Comparison of ENCODE assay signal across 8 cellular contexts in genomic region chr4:102299708-102300107, GRCh38. TPM values are rescaled to one million over a fixed set of nuclear protein-coding genes. Genes with fewer than 3 reads are reported as not detected.
DNase-seq lines count a peak whose midpoint lies in the region; ATAC-seq, FAIRE-seq and TF ChIP-seq lines count a peak whose summit lies in the region.

No MANE protein-coding gene starts in this region.

- H3K4me1 ChIP-seq in DND-41 (ENCODE audit: insufficient read depth, low read length), result no peaks in the 10 kb centered on the region
- H3K4me1 ChIP-seq in GM12878 (ENCODE audit: control insufficient read depth, insufficient read depth, low read length), result no peaks in the 10 kb centered on the region
- H3K4me1 ChIP-seq in kidney (ENCODE audit: control insufficient read depth in 1 of 2, insufficient read depth in 1 of 2, low read depth in 1 of 2, low read length in 2 of 2), result no peaks in the 10 kb centered on the region
- H3K4me1 ChIP-seq in stomach, result peaks cover 0 to 10% (median 0%) of the 10 kb centered on the region in 4 donors

- no peaks in the 10 kb centered on the region for H3K79me2 ChIP-seq in DND-41 (ENCODE audit: insufficient read depth, low read length)
- H3K79me2 ChIP-seq in GM12878 (ENCODE audit: control insufficient read depth, insufficient read depth, low read length), result no peaks in the 10 kb centered on the region

- H4K20me1 ChIP-seq in DND-41 (ENCODE audit: insufficient read depth, low read length), result no peaks in the 10 kb centered on the region
- no peaks in the 10 kb centered on the region for H4K20me1 ChIP-seq in GM12878 (ENCODE audit: control insufficient read depth, insufficient read depth)

- H3K36me3 ChIP-seq in DND-41 (ENCODE audit: insufficient read depth, low read length), result peaks cover 50% of the 10 kb centered on the region
- H3K36me3 ChIP-seq in GM12878 (ENCODE audit: control insufficient read depth in 2 of 2, insufficient read depth in 2 of 2, low read length in 1 of 2), result peaks cover 0 to 2% of the 10 kb centered on the region in 2 experiments; a peak in 1 of 4 replicates
- H3K36me3 ChIP-seq in kidney (ENCODE audit: control insufficient read depth in 1 of 2, insufficient read depth in 2 of 2, low read length in 2 of 2), result no peaks in the 10 kb centered on the region
- no peaks in the 10 kb centered on the region for H3K36me3 ChIP-seq in stomach

- no TSS peak for BruUV-seq in GM12878 (replicated peaks; lab: Mats Ljungman, UMichigan)

- intact Hi-C loops in GM12878 (cut with micrococcal nuclease; ENCODE audit: unreplicated experiment) (no loop called here), kidney (cut with DNase I) (no loop called here), stomach (cut with DNase I; ENCODE audit: low total_unique reads) (no loop called here)

- POLR2A ChIA-PET in GM12878 (lab: Charles Lee), result no interaction called here

- DNase-seq in DND-41, result peak; percentile 33
- peak; percentile 38 for DNase-seq in NCI-H460 (ENCODE audit: extremely low read depth, low read depth)
- no peak for DNase-seq in GM12878 (ENCODE audit: low read depth, low spot score)
- DNase-seq in kidney, result no peak
- peak; percentile 26 for DNase-seq in stomach
- DNase-seq in DMS79 (lab: John Stamatoyannopoulos, UW), result no peak

- TF ChIP-seq CTCF in DND-41 (IDR thresholded peaks at IDR 0.05; ENCODE audit: borderline replicate concordance, extremely low read depth, low read length, poor library complexity, severe bottlenecking) (peak; percentile 74), GM12878 (IDR thresholded peaks at IDR 0.05 in 2 of 3, conservative IDR thresholded peaks at IDR 0.05 in 1 of 3; ENCODE audit: control insufficient read depth in 2 of 3, extremely low read depth in 1 of 3, insufficient read depth in 1 of 3, low read depth in 3 of 3, low read length in 3 of 3) (peak; percentile 74 to 77 (median 75)), kidney (IDR thresholded peaks at IDR 0.05; ENCODE audit: borderline replicate concordance, extremely low read depth, insufficient read depth) (peak; percentile 3), stomach (IDR thresholded peaks at IDR 0.05) (peak in 4 of 7 experiments; percentile 22 to 48 (median 29))

- H2AFZ ChIP-seq in DND-41 (ENCODE audit: low read depth, low read length) (no peak overlapping the region), GM12878 (ENCODE audit: control insufficient read depth, low read depth, low read length) (no peak overlapping the region)

- no peaks in the 10 kb centered on the region for H3K9me3 ChIP-seq in DND-41 (ENCODE audit: insufficient read depth, low read length, severe bottlenecking)
- H3K9me3 ChIP-seq in GM12878 (replicated peaks; ENCODE audit: control insufficient read depth, insufficient read depth, low read length), result no peaks in the 10 kb centered on the region
- no peaks in the 10 kb centered on the region for H3K9me3 ChIP-seq in kidney (ENCODE audit: control insufficient read depth in 1 of 2, low read length in 2 of 2)
- no peaks in the 10 kb centered on the region for H3K9me3 ChIP-seq in stomach

- RAD21 ChIA-PET in GM12878 (lab: Charles Lee; ENCODE audit: unreplicated experiment), result interaction anchor here (0.7 to 1.6 kb wide), 8 partner anchors 8 to 504 kb away, joined by 3 to 7 read pairs (median 3); partner anchors contain the start of gene SLC39A8

- H3K27me3 ChIP-seq in DND-41 (ENCODE audit: insufficient read depth, low read length, poor library complexity) (no peaks in the 10 kb centered on the region), GM12878 (replicated peaks in 1 of 2; ENCODE audit: control insufficient read depth in 2 of 2, insufficient read depth in 2 of 2, low read length in 1 of 2) (no peaks in the 10 kb centered on the region), stomach (no peaks in the 10 kb centered on the region)

- TF ChIP-seq EP300 in GM12878 (IDR thresholded peaks at IDR 0.05; ENCODE audit: borderline replicate concordance in 1 of 2, control insufficient read depth in 1 of 2, low read depth in 2 of 2, low read length in 2 of 2) (no peak), stomach (IDR thresholded peaks at IDR 0.05) (no peak)

- FAIRE-seq in GM12878 (lab: Jason Lieb, UNC) (peak; percentile 75), kidney (lab: Jason Lieb, UNC) (no peak)

- no peak overlapping the region for H3K4me3 ChIP-seq in DND-41 (ENCODE audit: low read depth in 1 of 2, low read length in 2 of 2)
- H3K4me3 ChIP-seq in GM12878, result no peak overlapping the region
- H3K4me3 ChIP-seq in kidney (ENCODE audit: low read length in 2 of 2), result no peak overlapping the region
- H3K4me3 ChIP-seq in stomach, result no peak overlapping the region

- in situ Hi-C loops in GM12878 (cut with MboI), result no loop called here

- ATAC-seq in DND-41 (ENCODE audit: insufficient read depth, low read depth) (peak; percentile 98), GM18907 (IDR thresholded peaks at IDR 0.05; ENCODE audit: unreplicated experiment) (peak; percentile 93), HG03045 (IDR thresholded peaks at IDR 0.05; ENCODE audit: unreplicated experiment) (peak; percentile 84), GM12878 (peak; percentile 98)

- H3K9ac ChIP-seq in DND-41 (ENCODE audit: low read depth, low read length) (no peak overlapping the region), GM12878 (ENCODE audit: control insufficient read depth, insufficient read depth, low read length) (no peak overlapping the region), kidney (ENCODE audit: low read length in 2 of 2) (no peak overlapping the region)

- SMC1A ChIA-PET in GM12878 (lab: Charles Lee; ENCODE audit: uncharacterized antibody, unreplicated experiment), result interaction anchor here (0.7 to 3.2 kb wide), 11 partner anchors 9 to 960 kb away, joined by 3 to 12 read pairs (median 3); no protein-coding TSS in a partner anchor

- TF ChIP-seq RAD21 in GM12878 (IDR thresholded peaks at IDR 0.05; ENCODE audit: insufficient read depth, low read depth, low read length), result peak; percentile 74

- WGBS in GM12878 (ENCODE audit: insufficient coverage, insufficient replicate concordance, low lambda C conversion rate, missing lambda C conversion rate), result 21% methylated on average over 4 of the region's 4 CpGs
- 6 to 18% (median 17%) methylated on average over 4 of the region's 4 CpGs for WGBS in stomach, 5 donors

- CTCF ChIA-PET in GM12878 (lab: Yijun Ruan, JAX), result interaction anchor here (0.8 to 3.3 kb wide), 24 partner anchors 8 to 792 kb away, joined by 3 to 21 read pairs (median 4); partner anchors contain the start of gene SLC39A8

- H3K27ac ChIP-seq in DND-41 (ENCODE audit: low read length) (no peak overlapping the region), GM12878 (ENCODE audit: control insufficient read depth, insufficient read depth) (no peak overlapping the region), kidney (ENCODE audit: low read depth in 2 of 2, low read length in 2 of 2) (no peak overlapping the region), stomach (no peak overlapping the region)

- no peak overlapping the region for H3K4me2 ChIP-seq in DND-41 (ENCODE audit: insufficient read depth, low read length)
- H3K4me2 ChIP-seq in GM12878 (ENCODE audit: control insufficient read depth, insufficient read depth), result no peak overlapping the region

- TF ChIP-seq POLR2A in GM12878 (IDR thresholded peaks at IDR 0.05; ENCODE audit: low read depth, low read length) (no peak), stomach (IDR thresholded peaks at IDR 0.05) (no peak)

TF ChIP-seq in GM12878, 131 proteins besides CTCF, POLR2A, EP300 and RAD21 (continues in another document):
- TF ChIP-seq EGR1 (IDR thresholded peaks at IDR 0.05; ENCODE audit: borderline replicate concordance in 1 of 2, low read depth in 2 of 2, low read length in 2 of 2) (no peak), HDAC6 (IDR thresholded peaks at IDR 0.05; ENCODE audit: unreplicated experiment) (no peak)

RNA-seq across cellular contexts. Expression of gene SLC39A8, which starts 45.6 kb away (rescaled TPM):
- 650 and 658 TPM in 2 replicates for total RNA-seq in NCI-H460 (2014; rRNA removed; shearing (Covaris generic))
- polyA plus RNA-seq in NCI-H460 (2014; cell fraction: nucleus; rRNA removed), result 233 and 320 TPM in 2 replicates
- total RNA-seq in GM12878 (2013; cell fraction: nucleolus; rRNA removed), result 51.5 and 55.3 TPM in 2 replicates
- total RNA-seq in GM12878 (2014; rRNA removed), result 39.4 and 45.6 TPM in 2 replicates
- total RNA-seq in GM12878 (2014; rRNA removed; fragmentation: Illumina TruSeq; extraction: Trizol), result 35.6 and 36.1 TPM in 2 replicates
- total RNA-seq in GM12878 (2021), result 34.0 and 36.3 TPM in 2 replicates
- polyA plus RNA-seq in GM12878 (2011; ENCODE audit: low read depth), result 16.1 TPM
- polyA plus RNA-seq in GM12878 (2011; rRNA removed), result 47.8 and 76.0 TPM in 2 replicates
- polyA plus RNA-seq in GM12878 (2011; cell fraction: cytosol; rRNA removed), result 26.7 and 26.8 TPM in 2 replicates
- 19.6 and 23.8 TPM in 2 replicates for polyA plus RNA-seq in GM12878 (2011; cell fraction: nucleus; rRNA removed)
- polyA plus RNA-seq in GM12878 (2012), result 21.4 and 31.3 TPM in 2 replicates
- 26.6 and 35.4 TPM in 2 replicates for polyA plus RNA-seq in GM12878 (2014; fragmentation: Illumina TruSeq; extraction: Trizol)
- 10 to 100 TPM in 1 of 2 experiments, 1 to 10 TPM in 1; 7.9 to 16.6 TPM for polyA plus RNA-seq in GM12878 (2014; fragmentation: Nextera tagmentation; extraction: Ambion mirVana)
- 17.9 and 22.3 TPM in 2 replicates for polyA plus RNA-seq in GM12878 (2014; rRNA removed)
- 10 to 100 TPM; 31.6 to 34.1 TPM for polyA plus RNA-seq in GM12878 (2016; fragmentation: Nextera tagmentation; extraction: Ambion mirVana)
- polyA minus RNA-seq in GM12878 (2011; rRNA and poly(A)+ RNA removed), result 50.9 and 62.8 TPM in 2 replicates
- polyA minus RNA-seq in GM12878 (2011; cell fraction: cytosol; rRNA and poly(A)+ RNA removed), result 25.4 and 27.0 TPM in 2 replicates
- polyA minus RNA-seq in GM12878 (2011; cell fraction: nucleus; rRNA and poly(A)+ RNA removed), result 22.0 and 34.1 TPM in 2 replicates
- 19.7 TPM for total RNA-seq in kidney
- polyA plus RNA-seq in kidney (ENCODE audit: insufficient read depth, low read depth, low replicate concordance), result 7.1 TPM
- total RNA-seq in stomach, result 10 to 100 TPM in 3 of 5 donors, 1 to 10 TPM in 2; 9.0 to 24.6 (median 14.6) TPM
- 1 to 10 TPM; 1.8 to 2.1 (median 1.9) TPM for polyA plus RNA-seq in stomach

Comparison
In these comparisons a context has a peak if more than half of its experiments do, and no peak if none do; other contexts are left out.
1. DNase-seq: peak in DND-41 (single experiment), NCI-H460 (single experiment) and stomach (single experiment); none in GM12878 (single experiment), kidney (single experiment) and DMS79 (single experiment).
2. CTCF ChIP-seq: peak in every context shown above with its lines; median percentile 75 in GM12878; 74 in DND-41; 29 in stomach; 3 in kidney.
3. RNA of gene SLC39A8, which starts 45.6 kb away (total RNA-seq): 650 to 658 TPM in NCI-H460; 34.0 to 55.3 TPM in GM12878, 19.7 TPM in kidney (single experiment) and 9.0 to 24.6 TPM in stomach; every median in the first group is over 10 times any median in the second.
4. Peak in every context shown above with its lines, with median percentiles within 50 percentile points of each other: ATAC-seq.